In genomic region chr5:151781201-151781600, GRCh38 we compare ENCODE assay signal across 1 cellular context.
TF ChIP-seq lines count a peak whose summit lies in the region.

No MANE protein-coding gene starts in this region.

TF ChIP-seq in GM23338, 12 proteins besides CTCF, POLR2A, EP300 and RAD21:
- no peak for TF ChIP-seq ZNF114 (CRISPR knock-in tag; IDR thresholded peaks at IDR 0.05)
- no peak for TF ChIP-seq ZNF331 (CRISPR knock-in tag; IDR thresholded peaks at IDR 0.05; ENCODE audit: low read depth)
- no peak for TF ChIP-seq REST (IDR thresholded peaks at IDR 0.05; ENCODE audit: unreplicated experiment)
- TF ChIP-seq EZH2phosphoT487 (IDR thresholded peaks at IDR 0.05; ENCODE audit: unreplicated experiment) = no peak
- TF ChIP-seq STAT1 (IDR thresholded peaks at IDR 0.05; ENCODE audit: unreplicated experiment) = no peak
- no peak for TF ChIP-seq JUNB (IDR thresholded peaks at IDR 0.05; ENCODE audit: unreplicated experiment)
- no peak for TF ChIP-seq POLR2AphosphoS5 (IDR thresholded peaks at IDR 0.05; ENCODE audit: low read depth)
- no peak for TF ChIP-seq NANOG (IDR thresholded peaks at IDR 0.05; ENCODE audit: borderline replicate concordance)
- TF ChIP-seq ZNF462 (CRISPR knock-in tag; IDR thresholded peaks at IDR 0.05) = no peak
- no peak for TF ChIP-seq CREB1 (CRISPR knock-in tag; IDR thresholded peaks at IDR 0.05; ENCODE audit: low read depth)
- no peak for TF ChIP-seq EZH2 (IDR thresholded peaks at IDR 0.05; ENCODE audit: low read depth, unreplicated experiment)
- no peak for TF ChIP-seq ETS1 (IDR thresholded peaks at IDR 0.05)
